ENCODE assay signal across 19 cellular contexts in the genomic region with DNA sequence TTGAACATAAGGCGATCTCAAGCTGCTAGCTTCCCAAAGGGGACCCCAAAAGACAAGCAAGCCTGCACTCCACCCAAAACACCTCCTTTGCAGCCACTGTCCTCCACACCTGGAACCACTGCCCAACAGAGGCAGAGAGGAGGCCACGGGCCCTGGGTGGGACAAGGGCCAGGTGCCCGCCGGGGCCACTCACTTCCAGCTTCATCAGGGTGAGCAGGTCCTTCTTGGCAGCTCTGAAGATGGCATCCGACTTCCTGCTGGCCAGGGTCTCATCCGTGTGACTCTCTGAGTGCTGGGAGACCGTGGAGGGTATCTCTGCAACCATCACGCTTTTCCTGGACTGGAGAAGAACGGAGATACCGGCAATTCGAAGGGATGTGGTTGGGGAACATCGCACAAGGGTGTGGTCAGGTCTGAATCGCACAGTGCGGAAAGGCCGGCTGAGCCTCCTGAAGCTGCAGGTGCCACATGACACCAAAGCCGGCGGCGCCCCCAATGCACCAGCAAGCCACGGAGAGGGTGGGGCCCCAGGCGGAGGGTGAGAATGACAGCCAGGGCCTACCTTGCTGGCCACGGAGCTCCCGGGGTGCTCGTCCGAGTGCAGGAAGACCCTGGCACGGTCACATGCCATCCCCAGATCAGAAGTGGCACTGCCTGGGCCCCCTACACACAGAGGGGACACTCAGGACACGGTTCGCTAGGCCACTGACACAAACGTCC. TPM values are rescaled to one million over a fixed set of nuclear protein-coding genes. Genes with fewer than 3 reads are reported as not detected.
"Had no signal": no experiment of that assay in that cellular context is flagged by ENCODE, and none has a peak within 500 bp of the region (broad histone marks: within the 10 kb centered on the region; RNA-seq: fewer than 3 reads in every experiment).

No MANE protein-coding gene starts in this region.

- DNase-seq: activated CD4-positive, alpha-beta T cell treated with anti-CD3 and anti-CD28 coated beads for 4 hours; activated CD8-positive, alpha-beta memory T cell treated with anti-CD3 and anti-CD28 coated beads, Interleukin-2, amount 50 U/mL, for 4 hours; activated CD8-positive, alpha-beta T cell treated with anti-CD3 and anti-CD28 coated beads for 36 hours; activated gamma-delta T cell treated with Interleukin-2 at 50 U/mL for 16 hours; activated naive CD4-positive, alpha-beta T cell treated with anti-CD3 and anti-CD28 coated beads, Interleukin-2, amount 50 U/mL, for 16 hours; activated naive CD8-positive, alpha-beta T cell treated with anti-CD3 and anti-CD28 coated beads, Interleukin-2, amount 10 ng/mL, durations not matched to agents 7 days and 5 days; activated T-cell treated with anti-CD3 and anti-CD28 coated beads, Interleukin-2, amount 50 U/mL, for 72 hours; adrenal gland; anterior cingulate cortex; cerebellar nuclear complex; NCI-H1092; NCI-H1417; NCI-H2029 treated with DMSO at 0.1 percent for 48 hours; NCI-H524; NCI-H82; T-helper 1 cell; WERI-Rb-1 had no signal

- H3K36me3 ChIP-seq: adrenal gland, WERI-Rb-1 had no signal

- ATAC-seq: activated CD8-positive, alpha-beta T cell treated with anti-CD3 and anti-CD28 coated beads for 36 hours; activated T-cell treated with anti-CD3 and anti-CD28 coated beads, Interleukin-2, amount 50 U/mL, for 72 hours had no signal

- H3K9me3 ChIP-seq: adrenal gland had no signal

- H3K27me3 ChIP-seq: adrenal gland had no signal

- H3K4me3 ChIP-seq: adrenal gland, SK-N-MC had no signal

- H3K4me1 ChIP-seq: adrenal gland had no signal

- H3K27ac ChIP-seq: adrenal gland, SK-N-MC, WERI-Rb-1 had no signal

RNA-seq across cellular contexts. Expression of gene PNPLA7, which starts 44.6 kb away (rescaled TPM):
- total RNA-seq: RPMI7951 had no signal
